Comparison of ENCODE assay signal across 16 cellular contexts in genomic region chr12:51631591-51631990, GRCh38. TPM values are rescaled to one million over a fixed set of nuclear protein-coding genes. Genes with fewer than 3 reads are reported as not detected.
DNase-seq lines count a peak whose midpoint lies in the region; ATAC-seq and TF ChIP-seq lines count a peak whose summit lies in the region.
"Had no signal": no experiment of that assay in that cellular context is flagged by ENCODE, and none has a peak within 500 bp of the region (broad histone marks: within the 10 kb centered on the region; RNA-seq: fewer than 3 reads in every experiment).

No MANE protein-coding gene starts in this region.

- no peak overlapping the region for H2AFZ ChIP-seq in OCI-LY7 (ENCODE audit: low read length)

- H3K4me3 Mint-ChIP-seq in brain = peak overlapping the region in 2 of 5 experiments; percentile 26 to 30
- no peak overlapping the region for H3K4me3 Mint-ChIP-seq in naive thymus-derived CD8-positive, alpha-beta T cell
- H3K4me3 Mint-ChIP-seq: CD8-positive, alpha-beta T cell had no signal

- no peak overlapping the region for H3K27ac ChIP-seq in OCI-LY7 (ENCODE audit: low read depth, low read length, poor library complexity, severe bottlenecking)

- H3K36me3 Mint-ChIP-seq in brain = peaks cover 4% of the 10 kb centered on the region
- peaks cover 0 to 4% (median 0%) of the 10 kb centered on the region in 3 donors for H3K36me3 Mint-ChIP-seq in naive thymus-derived CD8-positive, alpha-beta T cell
- H3K36me3 Mint-ChIP-seq: activated naive CD4-positive, alpha-beta T cell treated with anti-CD3 and anti-CD28 coated beads, Interleukin-2, amount 50 U/mL, for 72 hours; CD8-positive, alpha-beta T cell had no signal

- no peak for ATAC-seq in naive thymus-derived CD8-positive, alpha-beta T cell
- ATAC-seq: activated naive CD4-positive, alpha-beta T cell treated with anti-CD3 and anti-CD28 coated beads, Interleukin-2, amount 50 U/mL, for 72 hours; CD8-positive, alpha-beta T cell had no signal

- intact Hi-C loops in OCI-LY7 (cut with micrococcal nuclease; ENCODE audit: unreplicated experiment) = no loop called here

- CTCF ChIA-PET in OCI-LY7 (lab: Charles Lee; ENCODE audit: unreplicated experiment) = no interaction called here

- H3K27me3 Mint-ChIP-seq in brain = no peaks in the 10 kb centered on the region
- H3K27me3 Mint-ChIP-seq in naive thymus-derived CD8-positive, alpha-beta T cell = peaks cover 0 to 31% (median 6%) of the 10 kb centered on the region in 5 donors

- no peaks in the 10 kb centered on the region for H3K9me3 ChIP-seq in OCI-LY7 (ENCODE audit: low read length)
- H3K9me3 ChIP-seq: suprapubic skin had no signal

- no peaks in the 10 kb centered on the region for H3K79me2 ChIP-seq in OCI-LY7 (ENCODE audit: insufficient read depth, low read depth, low read length)

- H4K20me1 ChIP-seq in OCI-LY7 (ENCODE audit: insufficient read depth, low read length) = no peaks in the 10 kb centered on the region

- H3K4me3 ChIP-seq in OCI-LY7 (ENCODE audit: low read depth, low read length, poor library complexity, severe bottlenecking) = no peak overlapping the region
- H3K4me3 ChIP-seq: suprapubic skin had no signal

- H3K4me1 ChIP-seq in OCI-LY7 (ENCODE audit: insufficient read depth, low read length, poor library complexity, severe bottlenecking) = no peaks in the 10 kb centered on the region
- H3K4me1 ChIP-seq: suprapubic skin had no signal

- no peak overlapping the region for H3K4me2 ChIP-seq in OCI-LY7 (ENCODE audit: low read length)

- POLR2A ChIA-PET in OCI-LY7 (lab: Charles Lee) = no interaction called here
- POLR2A ChIA-PET in naive thymus-derived CD8-positive, alpha-beta T cell (lab: Charles Lee) = no interaction called here

- BruUV-seq in OCI-LY7 (replicated peaks; lab: Mats Ljungman, UMichigan) = no TSS peak

- no peaks in the 10 kb centered on the region for H3K36me3 ChIP-seq in OCI-LY7 (ENCODE audit: insufficient read depth, low read length)
- H3K36me3 ChIP-seq: suprapubic skin had no signal

- peaks cover 32% of the 10 kb centered on the region for H3K4me1 Mint-ChIP-seq in brain
- H3K4me1 Mint-ChIP-seq in naive thymus-derived CD8-positive, alpha-beta T cell = no peaks in the 10 kb centered on the region

- TF ChIP-seq CTCF in brain (conservative IDR thresholded peaks at IDR 0.05) (no peak), OCI-LY7 (conservative IDR thresholded peaks at IDR 0.05; ENCODE audit: low read length) (no peak)

- no peaks in the 10 kb centered on the region for H3K9me2 ChIP-seq in OCI-LY7 (ENCODE audit: insufficient read depth, low read length)

- H3K27ac Mint-ChIP-seq in brain = peak overlapping the region in 4 of 5 experiments; percentile 23 to 83 (median 74)
- no peak overlapping the region for H3K27ac Mint-ChIP-seq in naive thymus-derived CD8-positive, alpha-beta T cell
- H3K27ac Mint-ChIP-seq: activated naive CD4-positive, alpha-beta T cell treated with anti-CD3 and anti-CD28 coated beads, Interleukin-2, amount 50 U/mL, for 72 hours; CD8-positive, alpha-beta T cell had no signal

- peak; percentile 70 for DNase-seq in AG08395 (ENCODE audit: low spot score)
- peak; percentile 77 for DNase-seq in HT1080 (ENCODE audit: low read depth)
- DNase-seq in islet precursor cell = peak; percentile 70
- DNase-seq in NCI-H1417 treated with DMSO at 0.1 percent for 48 hours (lab: John Stamatoyannopoulos, UW) = no peak
- no peak for DNase-seq in OCI-LY7 (ENCODE audit: low spot score)
- DNase-seq in naive thymus-derived CD8-positive, alpha-beta T cell = no peak
- DNase-seq in NCI-H510A treated with DMSO at 0.1 percent for 48 hours (lab: John Stamatoyannopoulos, UW) = no peak
- DNase-seq: activated CD4-positive, alpha-beta T cell treated with anti-CD3 and anti-CD28 coated beads, Interleukin-2, amount 50 U/mL, for 1 hour; CD8-positive, alpha-beta T cell; foreskin melanocyte; NCI-H1436; RPMI8226; stimulated activated CD4-positive, alpha-beta T cell treated with anti-CD3 and anti-CD28 coated beads, Interleukin-1b, Interleukin-23, amount 100 ng/mL, for 48 hours had no signal

- peaks cover 4 to 26% (median 8%) of the 10 kb centered on the region in 5 experiments for H3K9me3 Mint-ChIP-seq in brain
- H3K9me3 Mint-ChIP-seq in naive thymus-derived CD8-positive, alpha-beta T cell = peaks cover 0 to 2% (median 0%) of the 10 kb centered on the region in 9 donors
- H3K9me3 Mint-ChIP-seq: activated naive CD4-positive, alpha-beta T cell treated with anti-CD3 and anti-CD28 coated beads, Interleukin-2, amount 50 U/mL, for 72 hours; CD8-positive, alpha-beta T cell had no signal

RNA-seq across cellular contexts. Expression of gene SCN8A, which starts 40.6 kb away (rescaled TPM):
- 2.7 and 3.3 TPM in 2 replicates for total RNA-seq in HT1080 (2014; rRNA removed; shearing (Covaris generic))
- 1.4 and 1.5 TPM in 2 replicates for polyA plus RNA-seq in HT1080 (2015; cell fraction: cytosol; rRNA removed)
- polyA plus RNA-seq in HT1080 (2015; cell fraction: nucleus; rRNA removed) = 5.8 and 6.2 TPM in 2 replicates
- 3.6 TPM for polyA plus RNA-seq in brain (ENCODE audit: insufficient read depth, low read depth, low replicate concordance)
- 0.88 and 5.9 TPM in 2 replicates for total RNA-seq in OCI-LY7 (2014; rRNA removed; shearing (Covaris generic))
- 2.6 and 3.5 TPM in 2 replicates for total RNA-seq in OCI-LY7 (2022)
- 1 to 10 TPM; 1.1 to 1.8 TPM for total RNA-seq in naive thymus-derived CD8-positive, alpha-beta T cell
- polyA plus RNA-seq in naive thymus-derived CD8-positive, alpha-beta T cell = under 1 TPM; 0.07 to 0.42 (median 0.22) TPM

Comparison
In these comparisons a context has a peak if more than half of its experiments do, and no peak if none do; other contexts are left out.
1. DNase-seq: peak in AG08395 (single experiment), HT1080 (single experiment) and islet precursor cell (single experiment); none in NCI-H1417 treated with DMSO at 0.1 percent for 48 hours (single experiment), OCI-LY7 (single experiment), naive thymus-derived CD8-positive, alpha-beta T cell (0 of 10) and NCI-H510A treated with DMSO at 0.1 percent for 48 hours (single experiment).
2. H3K27ac Mint-ChIP-seq: peak in brain (4 of 5); none in naive thymus-derived CD8-positive, alpha-beta T cell (0 of 10).